1 cellular context compared by ENCODE assay signal in the genomic region with DNA sequence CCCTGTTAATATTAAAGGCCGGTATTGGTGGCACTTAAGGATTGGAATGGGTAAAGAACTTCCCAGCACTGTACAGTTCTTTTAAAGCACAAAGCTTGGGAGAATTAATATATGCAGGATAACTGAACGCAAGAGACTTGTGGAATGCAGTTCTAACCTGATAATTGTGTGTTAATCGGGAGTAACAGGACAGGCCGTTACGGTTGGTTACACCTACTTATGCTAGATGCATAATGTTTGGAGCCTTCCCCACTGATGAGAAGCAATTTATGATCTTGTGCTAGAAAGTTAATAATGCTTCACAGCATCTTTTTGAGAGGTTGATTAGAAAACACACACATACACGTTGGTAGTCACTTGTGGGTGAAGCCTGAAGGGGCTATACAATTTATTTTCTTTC.
TF ChIP-seq lines count a peak whose summit lies in the region.

No MANE protein-coding gene starts in this region.

TF ChIP-seq in GM12878, 131 proteins besides CTCF, POLR2A, EP300 and RAD21:
- TF ChIP-seq MTA3 (IDR thresholded peaks at IDR 0.05; ENCODE audit: borderline replicate concordance, low read length) = no peak
- TF ChIP-seq RUNX3 (IDR thresholded peaks at IDR 0.05; ENCODE audit: low read length) = no peak
- no peak for TF ChIP-seq EGR1 (IDR thresholded peaks at IDR 0.05; ENCODE audit: borderline replicate concordance in 1 of 2, low read depth in 2 of 2, low read length in 2 of 2)
- TF ChIP-seq, protein P1, sequence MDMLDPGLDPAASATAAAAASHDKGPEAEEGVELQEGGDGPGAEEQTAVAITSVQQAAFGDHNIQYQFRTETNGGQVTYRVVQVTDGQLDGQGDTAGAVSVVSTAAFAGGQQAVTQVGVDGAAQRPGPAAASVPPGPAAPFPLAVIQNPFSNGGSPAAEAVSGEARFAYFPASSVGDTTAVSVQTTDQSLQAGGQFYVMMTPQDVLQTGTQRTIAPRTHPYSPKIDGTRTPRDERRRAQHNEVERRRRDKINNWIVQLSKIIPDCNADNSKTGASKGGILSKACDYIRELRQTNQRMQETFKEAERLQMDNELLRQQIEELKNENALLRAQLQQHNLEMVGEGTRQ (IDR thresholded peaks at IDR 0.05; ENCODE audit: borderline replicate concordance, low read depth, low read length) = no peak
- no peak for TF ChIP-seq BCL11A (IDR thresholded peaks at IDR 0.05; ENCODE audit: low read depth, low read length)
- TF ChIP-seq, protein P2, sequence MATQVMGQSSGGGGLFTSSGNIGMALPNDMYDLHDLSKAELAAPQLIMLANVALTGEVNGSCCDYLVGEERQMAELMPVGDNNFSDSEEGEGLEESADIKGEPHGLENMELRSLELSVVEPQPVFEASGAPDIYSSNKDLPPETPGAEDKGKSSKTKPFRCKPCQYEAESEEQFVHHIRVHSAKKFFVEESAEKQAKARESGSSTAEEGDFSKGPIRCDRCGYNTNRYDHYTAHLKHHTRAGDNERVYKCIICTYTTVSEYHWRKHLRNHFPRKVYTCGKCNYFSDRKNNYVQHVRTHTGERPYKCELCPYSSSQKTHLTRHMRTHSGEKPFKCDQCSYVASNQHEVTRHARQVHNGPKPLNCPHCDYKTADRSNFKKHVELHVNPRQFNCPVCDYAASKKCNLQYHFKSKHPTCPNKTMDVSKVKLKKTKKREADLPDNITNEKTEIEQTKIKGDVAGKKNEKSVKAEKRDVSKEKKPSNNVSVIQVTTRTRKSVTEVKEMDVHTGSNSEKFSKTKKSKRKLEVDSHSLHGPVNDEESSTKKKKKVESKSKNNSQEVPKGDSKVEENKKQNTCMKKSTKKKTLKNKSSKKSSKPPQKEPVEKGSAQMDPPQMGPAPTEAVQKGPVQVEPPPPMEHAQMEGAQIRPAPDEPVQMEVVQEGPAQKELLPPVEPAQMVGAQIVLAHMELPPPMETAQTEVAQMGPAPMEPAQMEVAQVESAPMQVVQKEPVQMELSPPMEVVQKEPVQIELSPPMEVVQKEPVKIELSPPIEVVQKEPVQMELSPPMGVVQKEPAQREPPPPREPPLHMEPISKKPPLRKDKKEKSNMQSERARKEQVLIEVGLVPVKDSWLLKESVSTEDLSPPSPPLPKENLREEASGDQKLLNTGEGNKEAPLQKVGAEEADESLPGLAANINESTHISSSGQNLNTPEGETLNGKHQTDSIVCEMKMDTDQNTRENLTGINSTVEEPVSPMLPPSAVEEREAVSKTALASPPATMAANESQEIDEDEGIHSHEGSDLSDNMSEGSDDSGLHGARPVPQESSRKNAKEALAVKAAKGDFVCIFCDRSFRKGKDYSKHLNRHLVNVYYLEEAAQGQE (IDR thresholded peaks at IDR 0.05; ENCODE audit: low read depth, low read length) = no peak
- TF ChIP-seq, protein P3, sequence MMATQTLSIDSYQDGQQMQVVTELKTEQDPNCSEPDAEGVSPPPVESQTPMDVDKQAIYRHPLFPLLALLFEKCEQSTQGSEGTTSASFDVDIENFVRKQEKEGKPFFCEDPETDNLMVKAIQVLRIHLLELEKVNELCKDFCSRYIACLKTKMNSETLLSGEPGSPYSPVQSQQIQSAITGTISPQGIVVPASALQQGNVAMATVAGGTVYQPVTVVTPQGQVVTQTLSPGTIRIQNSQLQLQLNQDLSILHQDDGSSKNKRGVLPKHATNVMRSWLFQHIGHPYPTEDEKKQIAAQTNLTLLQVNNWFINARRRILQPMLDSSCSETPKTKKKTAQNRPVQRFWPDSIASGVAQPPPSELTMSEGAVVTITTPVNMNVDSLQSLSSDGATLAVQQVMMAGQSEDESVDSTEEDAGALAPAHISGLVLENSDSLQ (IDR thresholded peaks at IDR 0.05) = no peak
- no peak for TF ChIP-seq ZNF622 (IDR thresholded peaks at IDR 0.05)
- TF ChIP-seq FOXM1 (IDR thresholded peaks at IDR 0.05; ENCODE audit: low read depth, low read length) = no peak
- no peak for TF ChIP-seq NR2F1 (conservative IDR thresholded peaks at IDR 0.05)
- no peak for TF ChIP-seq HDAC2 (IDR thresholded peaks at IDR 0.05)
